In the genomic region with DNA sequence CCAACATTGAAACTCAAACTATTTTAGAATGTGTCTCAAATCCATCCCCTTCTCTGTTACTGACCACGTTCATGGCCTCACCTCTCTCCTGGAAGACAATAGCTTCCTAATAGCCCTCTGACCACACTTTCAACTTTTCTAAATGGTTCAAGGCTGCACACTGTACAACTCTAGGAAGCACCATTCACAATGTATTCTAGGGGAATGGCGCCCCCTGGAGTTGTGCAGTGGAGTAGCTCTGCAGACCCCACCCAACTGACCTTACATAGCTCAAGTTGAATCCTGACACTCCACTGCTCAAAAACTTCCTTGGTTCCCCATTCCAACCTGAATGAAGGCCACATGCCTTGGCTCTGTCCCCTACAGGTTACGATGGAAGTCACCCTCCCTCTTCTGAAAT, we compare ENCODE assay signal across 19 cellular contexts.
DNase-seq lines count a peak whose midpoint lies in the region; ATAC-seq and TF ChIP-seq lines count a peak whose summit lies in the region.
"Had no signal": no experiment of that assay in that cellular context is flagged by ENCODE, and none has a peak within 500 bp of the region (broad histone marks: within the 10 kb centered on the region; RNA-seq: fewer than 3 reads in every experiment).

No MANE protein-coding gene starts in this region.

- ATAC-seq in Panc1 (no peak), GM18909 (IDR thresholded peaks at IDR 0.05; ENCODE audit: poor library complexity, unreplicated experiment) (no peak)
- ATAC-seq: activated CD4-positive, CD25-positive, alpha-beta regulatory T cell treated with anti-CD3 and anti-CD28 coated beads, Interleukin-2, amount 50 U/mL, for 24 hours; stimulated activated memory B cell treated with anti-CD40 and anti-IgM and Interleukin-4, amounts not matched to agents 10 μg/mL and 1 μg/mL and 100 μg/mL, for 72 hours had no signal

- in situ Hi-C loops in Panc1 (cut with HindIII; ENCODE audit: low pct_unique_long_range_greater_than_20kb, low sequenced_read_pairs) = no loop called here

- intact Hi-C loops in Panc1 (cut with micrococcal nuclease; ENCODE audit: unreplicated experiment) = no loop called here

- H3K4me3 ChIP-seq in Panc1 (ENCODE audit: low read depth in 2 of 2, low read length in 2 of 2) (no peak overlapping the region), foreskin fibroblast (ENCODE audit: low read depth in 1 of 2, low read length in 2 of 2) (no peak overlapping the region), SJCRH30 (no peak overlapping the region)
- H3K4me3 ChIP-seq: esophagus squamous epithelium, upper lobe of left lung had no signal

- no TSS peak for BruUV-seq in Panc1 (replicated peaks; lab: Mats Ljungman, UMichigan)

- no peaks in the 10 kb centered on the region for H3K9me3 ChIP-seq in Panc1 (ENCODE audit: control insufficient read depth, insufficient read depth, low read depth, low read length)
- H3K9me3 ChIP-seq in SJCRH30 (replicated peaks) = no peaks in the 10 kb centered on the region
- H3K9me3 ChIP-seq: esophagus squamous epithelium, upper lobe of left lung had no signal

- no peak overlapping the region for H3K27ac ChIP-seq in 22Rv1
- no peak overlapping the region for H3K27ac ChIP-seq in Panc1 (ENCODE audit: low read length)
- no peak overlapping the region for H3K27ac ChIP-seq in SJCRH30
- H3K27ac ChIP-seq: esophagus squamous epithelium, parathyroid adenoma, upper lobe of left lung had no signal

- POLR2A ChIA-PET in Panc1 (lab: Charles Lee) = no interaction called here

- H3K27me3 ChIP-seq in Panc1 (ENCODE audit: control insufficient read depth, insufficient read depth, low read length) (no peaks in the 10 kb centered on the region), SJCRH30 (no peaks in the 10 kb centered on the region)
- H3K27me3 ChIP-seq: esophagus squamous epithelium, upper lobe of left lung had no signal

- peak; percentile 56 for TF ChIP-seq CTCF in 22Rv1 (IDR thresholded peaks at IDR 0.05)
- peak; percentile 50 for TF ChIP-seq CTCF in GM12873 (IDR thresholded peaks at IDR 0.05; ENCODE audit: insufficient read depth, low read depth, low read length, missing control alignments)
- peak; percentile 49 for TF ChIP-seq CTCF in Panc1 (IDR thresholded peaks at IDR 0.05)
- peak; percentile 12 for TF ChIP-seq CTCF in foreskin fibroblast (IDR thresholded peaks at IDR 0.05; ENCODE audit: low read depth, low read length)

- H3K36me3 ChIP-seq in Panc1 (ENCODE audit: control insufficient read depth, insufficient read depth, low read length) = no peaks in the 10 kb centered on the region
- H3K36me3 ChIP-seq in SJCRH30 = no peaks in the 10 kb centered on the region
- H3K36me3 ChIP-seq: esophagus squamous epithelium, upper lobe of left lung had no signal

- H3K4me1 ChIP-seq in Panc1 (ENCODE audit: control insufficient read depth, insufficient read depth, low read length) (no peaks in the 10 kb centered on the region), SJCRH30 (no peaks in the 10 kb centered on the region)
- H3K4me1 ChIP-seq: esophagus squamous epithelium, parathyroid adenoma, upper lobe of left lung had no signal

- DNase-seq in Panc1 (ENCODE audit: low read depth, low spot score) (no peak), foreskin fibroblast (no peak), NCI-H526 treated with DMSO at 0.1 percent for 48 hours (lab: John Stamatoyannopoulos, UW) (no peak), SHP77 (lab: John Stamatoyannopoulos, UW) (no peak), SJCRH30 (no peak)
- DNase-seq: activated CD8-positive, alpha-beta memory T cell treated with anti-CD3 and anti-CD28 coated beads, Interleukin-2, amount 50 U/mL, for 4 hours; anterior cingulate cortex; cortex of kidney; esophagus squamous epithelium; H7; small intestine; T-helper 2 cell; upper lobe of left lung had no signal

- CTCF ChIA-PET in Panc1 (lab: Charles Lee) = no interaction called here
